Comparison of ENCODE assay signal across 29 cellular contexts in the genomic region with DNA sequence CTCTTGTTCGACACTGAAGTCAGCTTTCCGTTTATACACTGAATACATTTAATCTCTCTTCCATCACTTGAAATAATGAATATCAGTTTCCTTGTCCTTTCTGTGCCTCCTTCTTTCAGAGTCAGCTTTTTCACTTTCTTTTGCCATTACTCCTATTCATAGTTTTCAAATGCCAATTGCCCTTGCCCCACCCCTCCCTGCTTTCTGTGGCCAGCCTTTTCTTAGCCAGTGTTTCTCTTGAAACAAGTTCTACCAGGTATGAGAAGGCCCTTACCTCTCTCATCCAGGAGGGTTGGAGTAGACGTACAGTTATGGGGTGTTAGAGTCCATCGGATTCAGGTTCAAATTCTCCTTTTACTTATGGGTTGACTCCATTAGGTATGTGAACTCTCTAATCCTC.
"Had no signal": no experiment of that assay in that cellular context is flagged by ENCODE, and none has a peak within 500 bp of the region (broad histone marks: within the 10 kb centered on the region; RNA-seq: fewer than 3 reads in every experiment).

No MANE protein-coding gene starts in this region.

- H3K79me2 ChIP-seq: parathyroid adenoma had no signal

- H3K4me1 Mint-ChIP-seq: natural killer cell; neural progenitor cell; stimulated activated effector memory CD8-positive, alpha-beta T cell treated with anti-CD3 and anti-CD28 coated beads, Interleukin-12 subunit alpha, Interleukin-12 subunit beta, amount 100 ng/mL, for 72 hours; stimulated activated naive B cell treated with anti-CD40 and anti-IgM and Interleukin-4, amounts not matched to agents 10 μg/mL and 1 μg/mL and 100 μg/mL, for 72 hours had no signal

- H3K9ac ChIP-seq: neural progenitor cell, parathyroid adenoma had no signal

- H3K9me3 ChIP-seq: ovary, psoas muscle, right lobe of liver, sigmoid colon, stomach, thoracic aorta, thyroid gland, tibial nerve, upper lobe of left lung, vagina had no signal

- H3K4me1 ChIP-seq: neural progenitor cell, parathyroid adenoma, psoas muscle, right lobe of liver, sigmoid colon, stomach, thyroid gland, upper lobe of left lung, vagina had no signal

- H3K27ac Mint-ChIP-seq: natural killer cell; nephron; neural progenitor cell; progenitor cell of endocrine pancreas; stimulated activated effector memory CD8-positive, alpha-beta T cell treated with anti-CD3 and anti-CD28 coated beads, Interleukin-12 subunit alpha, Interleukin-12 subunit beta, amount 100 ng/mL, for 72 hours; stimulated activated naive B cell treated with anti-CD40 and anti-IgM and Interleukin-4, amounts not matched to agents 10 μg/mL and 1 μg/mL and 100 μg/mL, for 72 hours; stimulated activated naive CD8-positive, alpha-beta T cell treated with anti-CD3 and anti-CD28 coated beads, Interleukin-15, Interleukin-2, amounts not matched to agents 100 ng/mL and 50 ng/mL, for 24 hours had no signal

- H3K36me3 Mint-ChIP-seq: neural progenitor cell; stimulated activated effector memory CD8-positive, alpha-beta T cell treated with anti-CD3 and anti-CD28 coated beads, Interleukin-12 subunit alpha, Interleukin-12 subunit beta, amount 100 ng/mL, for 72 hours; stimulated activated naive B cell treated with anti-CD40 and anti-IgM and Interleukin-4, amounts not matched to agents 10 μg/mL and 1 μg/mL and 100 μg/mL, for 72 hours had no signal

- H3K4me3 Mint-ChIP-seq: natural killer cell; nephron; neural progenitor cell; stimulated activated effector memory CD8-positive, alpha-beta T cell treated with anti-CD3 and anti-CD28 coated beads, Interleukin-12 subunit alpha, Interleukin-12 subunit beta, amount 100 ng/mL, for 72 hours; stimulated activated naive B cell treated with anti-CD40 and anti-IgM and Interleukin-4, amounts not matched to agents 10 μg/mL and 1 μg/mL and 100 μg/mL, for 72 hours; stimulated activated naive CD8-positive, alpha-beta T cell treated with anti-CD3 and anti-CD28 coated beads, Interleukin-15, Interleukin-2, amounts not matched to agents 100 ng/mL and 50 ng/mL, for 24 hours had no signal

- ATAC-seq: natural killer cell; psoas muscle; right cardiac atrium; right lobe of liver; stimulated activated effector memory CD8-positive, alpha-beta T cell treated with anti-CD3 and anti-CD28 coated beads, Interleukin-12 subunit alpha, Interleukin-12 subunit beta, amount 100 ng/mL, for 72 hours; stimulated activated naive B cell treated with anti-CD40 and anti-IgM and Interleukin-4, amounts not matched to agents 10 μg/mL and 1 μg/mL and 100 μg/mL, for 72 hours had no signal

- H3K4me3 ChIP-seq: neural progenitor cell, ovary, psoas muscle, right lobe of liver, sigmoid colon, stomach, thoracic aorta, thyroid gland, tibial nerve, upper lobe of left lung, vagina had no signal

- H3K36me3 ChIP-seq: neural progenitor cell, ovary, right lobe of liver, sigmoid colon, stomach, thoracic aorta, thyroid gland, tibial nerve, upper lobe of left lung, vagina had no signal

- H3K4me2 ChIP-seq: neural progenitor cell had no signal

- H3K27ac ChIP-seq: neural progenitor cell, ovary, parathyroid adenoma, psoas muscle, right lobe of liver, sigmoid colon, stomach, thoracic aorta, thyroid gland, tibial nerve, upper lobe of left lung, vagina had no signal

- H3K27me3 ChIP-seq: neural progenitor cell, ovary, right lobe of liver, sigmoid colon, stomach, thyroid gland, tibial nerve, upper lobe of left lung, vagina had no signal

- DNase-seq: natural killer cell; occipital lobe; ovary; posterior cingulate gyrus; psoas muscle; right cardiac atrium; right lobe of liver; sigmoid colon; small intestine; stimulated activated CD4-positive, alpha-beta T cell treated with anti-CD3 and anti-CD28 coated beads, Interleukin-15, amount 100 ng/mL, for 24 hours; stimulated activated CD4-positive, alpha-beta T cell treated with anti-CD3 and anti-CD28 coated beads, Interleukin-2, amount 100 ng/mL, for 24 hours; stimulated activated CD4-positive, alpha-beta T cell treated with anti-CD3 and anti-CD28 coated beads, Interleukin-2, amount 100 ng/mL, for 48 hours; stimulated activated CD4-positive, alpha-beta T cell treated with anti-CD3 and anti-CD28 coated beads, Interleukin-4, amount 100 ng/mL, for 24 hours; stimulated activated naive B cell treated with anti-CD40 and anti-IgM and Interleukin-4, amounts not matched to agents 10 μg/mL and 1 μg/mL and 100 μg/mL, for 72 hours; stimulated activated naive CD4-positive, alpha-beta T cell treated with Interleukin-2 at 50 U/mL for 16 hours; stomach; thyroid gland; trophoblast cell; upper lobe of left lung had no signal

- H3K27me3 Mint-ChIP-seq: progenitor cell of endocrine pancreas; stimulated activated naive B cell treated with anti-CD40 and anti-IgM and Interleukin-4, amounts not matched to agents 10 μg/mL and 1 μg/mL and 100 μg/mL, for 72 hours; stimulated activated naive CD8-positive, alpha-beta T cell treated with anti-CD3 and anti-CD28 coated beads, Interleukin-15, Interleukin-2, amounts not matched to agents 100 ng/mL and 50 ng/mL, for 24 hours had no signal

- H3K9me3 Mint-ChIP-seq: nephron; neural progenitor cell; stimulated activated naive CD8-positive, alpha-beta T cell treated with anti-CD3 and anti-CD28 coated beads, Interleukin-15, Interleukin-2, amounts not matched to agents 100 ng/mL and 50 ng/mL, for 24 hours had no signal

- H2AFZ ChIP-seq: neural progenitor cell, parathyroid adenoma had no signal

- FAIRE-seq: small intestine, urothelium cell line had no signal
